In genomic region chr1:120844186-120844944, GRCh38 we compare ENCODE assay signal across 9 cellular contexts. TPM values are rescaled to one million over a fixed set of nuclear protein-coding genes. Genes with fewer than 3 reads are reported as not detected.
DNase-seq lines count a peak whose midpoint lies in the region; ATAC-seq, FAIRE-seq and TF ChIP-seq lines count a peak whose summit lies in the region.
"Not testable (repeated sequence)": the region's sequence is repeated elsewhere in the genome, so short reads cannot be mapped to it uniquely, and the experiment has no call there.
"Had no signal": no experiment of that assay in that cellular context is flagged by ENCODE, and none has a peak within 500 bp of the region (broad histone marks: within the 10 kb centered on the region; RNA-seq: fewer than 3 reads in every experiment).

No MANE protein-coding gene starts in this region.

- intact Hi-C loops in tibial artery (cut with DNase I; ENCODE audit: low total_unique reads): not testable (repeated sequence)

- not testable (repeated sequence) for H3K36me3 ChIP-seq in GM06990 (ENCODE audit: control insufficient read depth, insufficient read depth, low read length); lung (ENCODE audit: control insufficient read depth in 2 of 2, insufficient read depth in 2 of 2, low read length in 2 of 2); small intestine (ENCODE audit: control insufficient read depth in 2 of 2, insufficient read depth in 2 of 2, low read length in 2 of 2); tibial artery

- not testable (repeated sequence) for ATAC-seq in lung (ENCODE audit: insufficient read depth, low FRiP score)

- not testable (repeated sequence) for FAIRE-seq in small intestine (lab: Jason Lieb, UNC)

- not testable (repeated sequence) for H3K4me1 ChIP-seq in lung (ENCODE audit: control insufficient read depth in 2 of 2, insufficient read depth in 2 of 2, low read length in 2 of 2); small intestine (ENCODE audit: control insufficient read depth in 2 of 2, insufficient read depth in 1 of 2, low read depth in 1 of 2, low read length in 1 of 2); tibial artery

- TF ChIP-seq CTCF in GM06990 (IDR thresholded peaks at IDR 0.05; ENCODE audit: insufficient read depth, low read length, poor library complexity, severe bottlenecking); lung (IDR thresholded peaks at IDR 0.05; ENCODE audit: control extremely low read depth, extremely low read depth): not testable (repeated sequence)
- peak; percentile 25 to 26 for TF ChIP-seq CTCF in tibial artery (IDR thresholded peaks at IDR 0.05)

- H3K4me3 ChIP-seq in GM06990 (replicated peaks; ENCODE audit: low read depth, low read length) (peak overlapping the region; percentile 38), small intestine (ENCODE audit: low read depth in 1 of 2, low read length in 2 of 2) (peak overlapping the region in 1 of 2 donors; percentile 33), tibial artery (peak overlapping the region in 1 of 2 donors; percentile 54)
- H3K4me3 ChIP-seq in lung: not testable (repeated sequence)

- WGBS in lung, 2 donors: 0 to 1% methylated on average over 3 to 49 of the region's 49 CpGs
- WGBS in small intestine, 3 donors: 1 to 4% (median 3%) methylated on average over 27 to 37 of the region's 49 CpGs

- DNase-seq in GM06990 (ENCODE audit: extremely low read depth, insufficient read length) (peak; percentile 1), NCI-H1417 (lab: John Stamatoyannopoulos, UW) (peak; percentile 22 to 87 (median 63)), T1000 (lab: John Stamatoyannopoulos, UW) (peak; percentile 81), activated gamma-delta T cell treated with Interleukin-2 at 50 U/mL for 16 hours (peak; percentile 57), epidermal melanocyte (ENCODE audit: insufficient read length, low spot score) (peak; percentile 0), lung (ENCODE audit: low spot score) (peak; percentile 73), small intestine (peak; percentile 36), tibial artery (peak in 1 of 2 donors; percentile 74)

- H3K27me3 ChIP-seq in GM06990 (replicated peaks; ENCODE audit: control insufficient read depth, insufficient read depth, low read length); lung (ENCODE audit: control insufficient read depth, insufficient read depth); small intestine (ENCODE audit: control insufficient read depth in 2 of 2, insufficient read depth in 2 of 2, low read length in 2 of 2); tibial artery: not testable (repeated sequence)

- not testable (repeated sequence) for H3K9me3 ChIP-seq in lung (ENCODE audit: control insufficient read depth in 2 of 2, insufficient read depth in 1 of 2, low read length in 1 of 2); small intestine (ENCODE audit: control insufficient read depth, low read depth); tibial artery

- H3K27ac ChIP-seq in lung (ENCODE audit: low read depth in 1 of 2, low read length in 1 of 2) (peak overlapping the region in 1 of 2 donors; percentile 73), tibial artery (peak overlapping the region in 1 of 2 donors; percentile 73)
- H3K27ac ChIP-seq in small intestine (ENCODE audit: low read depth in 1 of 2, low read length in 1 of 2): not testable (repeated sequence)

RNA-seq across cellular contexts. Expression of gene PPIAL4A, which starts 45.2 kb away (rescaled TPM):
- total RNA-seq in lung: not detected
- polyA plus RNA-seq in lung (not detected), small intestine (not detected)
- total RNA-seq: activated CD8-positive, alpha-beta memory T cell treated with anti-CD3 and anti-CD28 coated beads for 36 hours had no signal
